In genomic region chr4:6263541-6264540, GRCh38 we compare ENCODE assay signal across 8 cellular contexts. TPM values are rescaled to one million over a fixed set of nuclear protein-coding genes. Genes with fewer than 3 reads are reported as not detected.
A peak's percentile ranks its signal among the peaks of the same experiment; 100 is the strongest.
DNase-seq lines count a peak whose midpoint lies in the region; ATAC-seq and TF ChIP-seq lines count a peak whose summit lies in the region.

No MANE protein-coding gene starts in this region.

- H3K27ac Mint-ChIP-seq in activated CD4-positive, alpha-beta T cell treated with anti-CD3 and anti-CD28 coated beads, Interleukin-2, amount 10 ng/mL, durations not matched to agents 7 days and 5 days = no peak overlapping the region
- H3K27ac Mint-ChIP-seq in neural progenitor cell = peak overlapping the region; percentile 69

- H3K79me2 ChIP-seq in OCI-LY7 (ENCODE audit: insufficient read depth, low read depth, low read length) (no peaks in the 10 kb centered on the region), neural progenitor cell (ENCODE audit: low read depth) (no peaks in the 10 kb centered on the region)

- no peak overlapping the region for H3K4me3 ChIP-seq in OCI-LY7 (ENCODE audit: low read depth, low read length, poor library complexity, severe bottlenecking)
- H3K4me3 ChIP-seq in epithelial cell of esophagus (ENCODE audit: low read length) = no peak overlapping the region
- H3K4me3 ChIP-seq in neural progenitor cell = no peak overlapping the region

- no peak overlapping the region for H3K4me2 ChIP-seq in OCI-LY7 (ENCODE audit: low read length)
- H3K4me2 ChIP-seq in neural progenitor cell = no peak overlapping the region

- CTCF ChIA-PET in activated CD4-positive, alpha-beta T cell treated with anti-CD3 and anti-CD28 coated beads, Interleukin-2, amount 10 ng/mL, durations not matched to agents 7 days and 5 days (lab: Charles Lee) = interaction anchor here (0.8 to 2.4 kb wide), 3 partner anchors 11 to 64 kb away, joined by 3 to 9 read pairs (median 5); no protein-coding TSS in a partner anchor
- CTCF ChIA-PET in OCI-LY7 (lab: Charles Lee; ENCODE audit: unreplicated experiment) = interaction anchor here (1.0 to 1.1 kb wide), 2 partner anchors 13 to 64 kb away, joined by 3 to 12 read pairs; no protein-coding TSS in a partner anchor

- no peaks in the 10 kb centered on the region for H3K9me3 Mint-ChIP-seq in activated CD4-positive, alpha-beta T cell treated with anti-CD3 and anti-CD28 coated beads, Interleukin-2, amount 10 ng/mL, durations not matched to agents 7 days and 5 days
- no peaks in the 10 kb centered on the region for H3K9me3 Mint-ChIP-seq in neural progenitor cell

- peaks cover 15% of the 10 kb centered on the region for H3K4me1 Mint-ChIP-seq in activated CD4-positive, alpha-beta T cell treated with anti-CD3 and anti-CD28 coated beads, Interleukin-2, amount 10 ng/mL, durations not matched to agents 7 days and 5 days
- H3K4me1 Mint-ChIP-seq in neural progenitor cell = peaks cover 11% of the 10 kb centered on the region

- no peak overlapping the region for H3K9ac ChIP-seq in neural progenitor cell

- intact Hi-C loops in OCI-LY7 (cut with micrococcal nuclease; ENCODE audit: unreplicated experiment) = loop anchor here (1.0 to 10.0 kb wide), 2 partner anchors 63 to 841 kb away; no protein-coding TSS in a partner anchor

- H2AFZ ChIP-seq in OCI-LY7 (ENCODE audit: low read length) = no peak overlapping the region
- H2AFZ ChIP-seq in neural progenitor cell (replicated peaks) = peak overlapping the region; percentile 27

- POLR2A ChIA-PET in activated CD4-positive, alpha-beta T cell treated with anti-CD3 and anti-CD28 coated beads, Interleukin-2, amount 10 ng/mL, durations not matched to agents 7 days and 5 days (lab: Charles Lee) = no interaction called here
- POLR2A ChIA-PET in OCI-LY7 (lab: Charles Lee) = no interaction called here

- TF ChIP-seq CTCF in OCI-LY7 (conservative IDR thresholded peaks at IDR 0.05; ENCODE audit: low read length) (peak; percentile 82), epithelial cell of esophagus (IDR thresholded peaks at IDR 0.05; ENCODE audit: insufficient read depth, low read depth, low read length, missing control alignments) (peak; percentile 64), neural progenitor cell (IDR thresholded peaks at IDR 0.05) (peak; percentile 54)

- no peak overlapping the region for H3K27ac ChIP-seq in OCI-LY7 (ENCODE audit: low read depth, low read length, poor library complexity, severe bottlenecking)
- no peak overlapping the region for H3K27ac ChIP-seq in neural progenitor cell

- peaks cover 16% of the 10 kb centered on the region for H3K27me3 ChIP-seq in neural progenitor cell

- no peaks in the 10 kb centered on the region for H3K9me2 ChIP-seq in OCI-LY7 (ENCODE audit: insufficient read depth, low read length)

- H3F3A ChIP-seq in neural progenitor cell (ENCODE audit: low read depth) = peaks cover 7% of the 10 kb centered on the region

- no peaks in the 10 kb centered on the region for H3K9me3 ChIP-seq in OCI-LY7 (ENCODE audit: low read length)
- H3K9me3 ChIP-seq in neural progenitor cell (ENCODE audit: low read depth) = no peaks in the 10 kb centered on the region

- H3K4me1 ChIP-seq in OCI-LY7 (ENCODE audit: insufficient read depth, low read length, poor library complexity, severe bottlenecking) (peaks cover 38% of the 10 kb centered on the region), neural progenitor cell (peaks cover 9% of the 10 kb centered on the region)

- peaks cover 31% of the 10 kb centered on the region for H3K27me3 Mint-ChIP-seq in activated CD4-positive, alpha-beta T cell treated with anti-CD3 and anti-CD28 coated beads, Interleukin-2, amount 10 ng/mL, durations not matched to agents 7 days and 5 days
- H3K27me3 Mint-ChIP-seq in neural progenitor cell (ENCODE audit: insufficient read depth, low read depth) = peaks cover 12% of the 10 kb centered on the region

- DNase-seq in activated CD4-positive, alpha-beta T cell treated with anti-CD3 and anti-CD28 coated beads, Interleukin-2, amount 10 ng/mL, durations not matched to agents 7 days and 5 days = peak; percentile 32
- no peak for DNase-seq in activated CD4-positive, alpha-beta T cell treated with anti-CD3 and anti-CD28 coated beads, Interleukin-2, amount 50 U/mL, for 4 hours
- DNase-seq in OCI-LY7 (ENCODE audit: low spot score) (peak; percentile 71), epithelial cell of esophagus (ENCODE audit: low read depth) (peak; percentile 53), neural progenitor cell (ENCODE audit: low spot score) (peak; percentile 67), middle frontal gyrus (ENCODE audit: extremely low spot score, low spot score) (no peak)

- ATAC-seq in GM19467 (IDR thresholded peaks at IDR 0.05; ENCODE audit: unreplicated experiment) = no peak
- no peak for ATAC-seq in HG03108 (IDR thresholded peaks at IDR 0.05; ENCODE audit: unreplicated experiment)

- H3K36me3 Mint-ChIP-seq in activated CD4-positive, alpha-beta T cell treated with anti-CD3 and anti-CD28 coated beads, Interleukin-2, amount 10 ng/mL, durations not matched to agents 7 days and 5 days (ENCODE audit: low read depth) = no peaks in the 10 kb centered on the region
- no peaks in the 10 kb centered on the region for H3K36me3 Mint-ChIP-seq in neural progenitor cell

- H4K20me1 ChIP-seq in OCI-LY7 (ENCODE audit: insufficient read depth, low read length) (no peaks in the 10 kb centered on the region), neural progenitor cell (ENCODE audit: low read depth) (no peaks in the 10 kb centered on the region)

- no peaks in the 10 kb centered on the region for H3K36me3 ChIP-seq in OCI-LY7 (ENCODE audit: insufficient read depth, low read length)
- no peaks in the 10 kb centered on the region for H3K36me3 ChIP-seq in neural progenitor cell

- no TSS peak for BruUV-seq in OCI-LY7 (replicated peaks; lab: Mats Ljungman, UMichigan)

- no peak overlapping the region for H3K4me3 Mint-ChIP-seq in activated CD4-positive, alpha-beta T cell treated with anti-CD3 and anti-CD28 coated beads, Interleukin-2, amount 10 ng/mL, durations not matched to agents 7 days and 5 days
- no peak overlapping the region for H3K4me3 Mint-ChIP-seq in neural progenitor cell

RNA-seq across cellular contexts. Expression of gene WFS1, which starts 5.8 kb away (rescaled TPM):
- 1 to 10 TPM; 1.7 to 2.1 TPM for total RNA-seq in activated CD4-positive, alpha-beta T cell treated with anti-CD3 and anti-CD28 coated beads, Interleukin-2, amount 10 ng/mL, durations not matched to agents 7 days and 5 days
- total RNA-seq in OCI-LY7 (2014; rRNA removed; shearing (Covaris generic)) = 4.9 and 6.1 TPM in 2 replicates
- total RNA-seq in OCI-LY7 (2022) (14.3 and 14.5 TPM in 2 replicates), neural progenitor cell (ENCODE audit: low replicate concordance) (8.8 and 28.4 TPM in 2 replicates)

Comparison
In these comparisons a context has a peak if more than half of its experiments do, and no peak if none do; other contexts are left out.
1. DNase-seq: peak in activated CD4-positive, alpha-beta T cell treated with anti-CD3 and anti-CD28 coated beads, Interleukin-2, amount 10 ng/mL, durations not matched to agents 7 days and 5 days (single experiment), OCI-LY7 (single experiment), epithelial cell of esophagus (single experiment) and neural progenitor cell (single experiment); none in activated CD4-positive, alpha-beta T cell treated with anti-CD3 and anti-CD28 coated beads, Interleukin-2, amount 50 U/mL, for 4 hours (0 of 2) and middle frontal gyrus (single experiment).
2. Peak in every context shown above with its lines, with median percentiles within 50 percentile points of each other: CTCF ChIP-seq.